In genomic region chr21:45286671-45287437, GRCh38 we compare ENCODE assay signal across 8 cellular contexts. TPM values are rescaled to one million over a fixed set of nuclear protein-coding genes. Genes with fewer than 3 reads are reported as not detected.
DNase-seq lines count a peak whose midpoint lies in the region; ATAC-seq and TF ChIP-seq lines count a peak whose summit lies in the region.

No MANE protein-coding gene starts in this region.

- H3K4me1 ChIP-seq in HEK293 (ENCODE audit: control insufficient read depth, insufficient read depth, low read length) (no peaks in the 10 kb centered on the region), iPS-15b (ENCODE audit: control insufficient read depth, insufficient read depth, low read length) (no peaks in the 10 kb centered on the region)

- peak overlapping the region; percentile 73 for H3K9ac ChIP-seq in iPS-15b (ENCODE audit: low read depth, low read length)

- TF ChIP-seq CTCF in HEK293 (tag by site-specific recombination; IDR thresholded peaks at IDR 0.05): no peak

- DNase-seq in activated CD8-positive, alpha-beta memory T cell treated with anti-CD3 and anti-CD28 coated beads, Interleukin-2, amount 50 U/mL, for 4 hours: peak; percentile 20
- DNase-seq in A172 (ENCODE audit: low spot score) (no peak), activated gamma-delta T cell treated with Interleukin-2 at 50 U/mL for 16 hours (no peak)
- DNase-seq in central memory CD4-positive, alpha-beta T cell: no peak

- no peaks in the 10 kb centered on the region for H3K27me3 ChIP-seq in iPS-15b (ENCODE audit: control insufficient read depth, insufficient read depth, low read length)

- ATAC-seq in GM21529 (IDR thresholded peaks at IDR 0.05; ENCODE audit: unreplicated experiment): no peak

- POLR2A ChIA-PET in HEK293 (lab: Yijun Ruan, JAX): interaction anchor here (0.7 to 1.6 kb wide), 9 partner anchors 9 to 486 kb away, joined by 3 to 9 read pairs (median 4); partner anchors contain the start of gene UBE2G2

- H3K4me3 ChIP-seq in HEK293 (ENCODE audit: low read depth, low read length) (peak overlapping the region; percentile 73), iPS-15b (ENCODE audit: low read depth, low read length) (peak overlapping the region; percentile 75), skin epidermis (peak overlapping the region; percentile 50 to 93 (median 78))

- H3K36me3 ChIP-seq in HEK293 (ENCODE audit: control insufficient read depth in 2 of 2, insufficient read depth in 1 of 2, low read length in 2 of 2) (peaks cover 0 to 56% of the 10 kb centered on the region in 2 experiments; a peak in 2 of 3 replicates), iPS-15b (ENCODE audit: control insufficient read depth, insufficient read depth, low read length) (peaks cover 32% of the 10 kb centered on the region)

- CTCF ChIA-PET in HEK293 (lab: Yijun Ruan, JAX): interaction anchor here (0.8 to 1.4 kb wide), 3 partner anchors 22 to 150 kb away, joined by 3 to 5 read pairs (median 3); no protein-coding TSS in a partner anchor

- no peak overlapping the region for H3K27ac ChIP-seq in HEK293 (ENCODE audit: extremely low read depth, low read depth, low read length)
- H3K27ac ChIP-seq in skin epidermis: peak overlapping the region in 12 of 21 experiments; percentile 59 to 90 (median 84)

- H3K9me3 ChIP-seq in HEK293 (ENCODE audit: control insufficient read depth, insufficient read depth, low read depth, low read length) (no peaks in the 10 kb centered on the region), iPS-15b (ENCODE audit: control insufficient read depth, insufficient read depth, low read length) (no peaks in the 10 kb centered on the region)

TF ChIP-seq in HEK293, 187 proteins besides CTCF, POLR2A, EP300 and RAD21:
- TF ChIP-seq HOXA7 (CRISPR knock-in tag; IDR thresholded peaks at IDR 0.05; ENCODE audit: borderline replicate concordance) (no peak), ZNF623 (tag by site-specific recombination; IDR thresholded peaks at IDR 0.05) (no peak), ZNF214 (tag by site-specific recombination; IDR thresholded peaks at IDR 0.05; ENCODE audit: borderline replicate concordance) (no peak), ZNF248 (tag by site-specific recombination; IDR thresholded peaks at IDR 0.05) (no peak), ZNF521 (tag by site-specific recombination; IDR thresholded peaks at IDR 0.05) (no peak), ZNF112 (tag by site-specific recombination; IDR thresholded peaks at IDR 0.05) (no peak), ZNF645 (tag by site-specific recombination; IDR thresholded peaks at IDR 0.05) (no peak), ZBTB1 (tag by site-specific recombination; IDR thresholded peaks at IDR 0.05) (no peak), ZNF19 (tag by site-specific recombination; IDR thresholded peaks at IDR 0.05; ENCODE audit: low read depth) (no peak), ZNF677 (tag by site-specific recombination; IDR thresholded peaks at IDR 0.05) (no peak), ZSCAN30 (tag by site-specific recombination; IDR thresholded peaks at IDR 0.05) (no peak), TCF7L2 (IDR thresholded peaks at IDR 0.05; ENCODE audit: borderline replicate concordance, low read depth, low read length) (no peak), ZNF16 (tag by site-specific recombination; IDR thresholded peaks at IDR 0.05; ENCODE audit: low read depth) (no peak), ZNF335 (tag by site-specific recombination; conservative IDR thresholded peaks at IDR 0.05) (no peak), REST (tag by site-specific recombination; IDR thresholded peaks at IDR 0.05) (no peak), ZNF549 (tag by site-specific recombination; IDR thresholded peaks at IDR 0.05) (no peak)

RNA-seq across cellular contexts. Expression of gene POFUT2, which starts 0.8 kb away (rescaled TPM):
- total RNA-seq in A172 (2014; rRNA removed; shearing (Covaris generic)): 31.0 and 31.9 TPM in 2 replicates
